Comparison of ENCODE assay signal across 8 cellular contexts in the genomic region with DNA sequence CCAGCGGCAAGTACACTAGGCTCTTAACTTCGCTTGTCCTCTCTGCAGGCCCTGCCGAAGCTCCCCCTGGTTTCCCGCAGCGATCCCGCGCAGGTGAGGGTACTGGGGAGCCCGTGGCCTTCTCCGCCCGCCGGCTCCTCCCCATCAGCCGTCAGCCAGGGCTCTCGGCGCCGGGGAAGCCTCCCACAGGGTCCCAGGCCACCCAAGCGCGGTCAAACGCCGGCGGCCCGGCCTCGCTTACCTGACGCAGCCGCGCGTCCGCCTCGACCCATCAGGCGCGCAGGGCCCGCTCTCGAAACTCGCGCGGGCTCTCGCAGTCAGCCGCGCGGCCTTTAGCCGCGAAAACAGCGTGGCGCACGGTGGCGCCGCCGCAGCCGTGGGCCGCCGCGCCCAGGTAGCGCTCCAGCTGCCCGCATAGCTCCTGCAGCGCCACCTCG. TPM values are rescaled to one million over a fixed set of nuclear protein-coding genes. Genes with fewer than 3 reads are reported as not detected.
DNase-seq lines count a peak whose midpoint lies in the region; ATAC-seq and TF ChIP-seq lines count a peak whose summit lies in the region.
"Not testable (repeated sequence)": the region's sequence is repeated elsewhere in the genome, so short reads cannot be mapped to it uniquely, and the experiment has no call there.

No MANE protein-coding gene starts in this region.

- TF ChIP-seq EP300 in suprapubic skin (IDR thresholded peaks at IDR 0.05) = not testable (repeated sequence)

- not testable (repeated sequence) for H3K27ac ChIP-seq in GM23338 (ENCODE audit: low read depth); suprapubic skin

- WGBS in suprapubic skin = no CpG with 5 or more reads among the region's 55 CpGs

- H3K36me3 ChIP-seq in GM23338 (ENCODE audit: insufficient read depth); suprapubic skin: not testable (repeated sequence)

- not testable (repeated sequence) for TF ChIP-seq CTCF in GM23338 (conservative IDR thresholded peaks at IDR 0.05; ENCODE audit: low read depth in 2 of 2); suprapubic skin (IDR thresholded peaks at IDR 0.05)

- H3F3A ChIP-seq in GM23338 (replicated peaks; ENCODE audit: low read depth) = not testable (repeated sequence)

- not testable (repeated sequence) for H3K79me2 ChIP-seq in GM23338 (replicated peaks; ENCODE audit: insufficient read depth)

- not testable (repeated sequence) for TF ChIP-seq POLR2A in suprapubic skin (IDR thresholded peaks at IDR 0.05)

- H3K4me3 ChIP-seq in GM23338 = not testable (repeated sequence)
- peak overlapping the region; percentile 50 for H3K4me3 ChIP-seq in suprapubic skin

- not testable (repeated sequence) for DNase-seq in GM23338 (ENCODE audit: low spot score); activated CD8-positive, alpha-beta memory T cell treated with anti-CD3 and anti-CD28 coated beads, Interleukin-2, amount 10 ng/mL, durations not matched to agents 7 days and 5 days; left colon; suprapubic skin (ENCODE audit: low spot score in 2 of 2)

- H3K9me2 ChIP-seq in GM23338 (ENCODE audit: insufficient read depth) = not testable (repeated sequence)

- H3K36me3 Mint-ChIP-seq in GM23338 (ENCODE audit: low read depth); activated CD8-positive, alpha-beta memory T cell treated with anti-CD3 and anti-CD28 coated beads, Interleukin-2, amount 10 ng/mL, durations not matched to agents 7 days and 5 days: not testable (repeated sequence)

- not testable (repeated sequence) for H3K4me1 ChIP-seq in GM23338 (ENCODE audit: insufficient read depth); suprapubic skin

- H2AFZ ChIP-seq in GM23338 = not testable (repeated sequence)

- ATAC-seq in GM18861 (IDR thresholded peaks at IDR 0.05; ENCODE audit: unreplicated experiment) (peak; percentile 24), GM19463 (IDR thresholded peaks at IDR 0.05; ENCODE audit: unreplicated experiment) (peak; percentile 31), GM23338 (peak; percentile 73), HG02973 (IDR thresholded peaks at IDR 0.05; ENCODE audit: unreplicated experiment) (peak; percentile 24), HG03432 (IDR thresholded peaks at IDR 0.05; ENCODE audit: unreplicated experiment) (peak; percentile 38), left colon (peak; percentile 15)
- peak; percentile 46 for ATAC-seq in activated CD8-positive, alpha-beta memory T cell treated with anti-CD3 and anti-CD28 coated beads, Interleukin-2, amount 10 ng/mL, durations not matched to agents 7 days and 5 days

- not testable (repeated sequence) for H3K27me3 Mint-ChIP-seq in GM23338 (ENCODE audit: insufficient read depth, low read depth, poor library complexity); activated CD8-positive, alpha-beta memory T cell treated with anti-CD3 and anti-CD28 coated beads, Interleukin-2, amount 10 ng/mL, durations not matched to agents 7 days and 5 days

- CTCF ChIA-PET in activated CD8-positive, alpha-beta memory T cell treated with anti-CD3 and anti-CD28 coated beads, Interleukin-2, amount 10 ng/mL, durations not matched to agents 7 days and 5 days (lab: Charles Lee) = not testable (repeated sequence)

- intact Hi-C loops in left colon (cut with DNase I, micrococcal nuclease) = not testable (repeated sequence)

- H3K9me3 Mint-ChIP-seq in GM23338; activated CD8-positive, alpha-beta memory T cell treated with anti-CD3 and anti-CD28 coated beads, Interleukin-2, amount 10 ng/mL, durations not matched to agents 7 days and 5 days (ENCODE audit: low read depth): not testable (repeated sequence)

- H4K20me1 ChIP-seq in GM23338 (replicated peaks; ENCODE audit: insufficient read depth) = not testable (repeated sequence)

- H3K4me1 Mint-ChIP-seq in GM23338; activated CD8-positive, alpha-beta memory T cell treated with anti-CD3 and anti-CD28 coated beads, Interleukin-2, amount 10 ng/mL, durations not matched to agents 7 days and 5 days: not testable (repeated sequence)

- not testable (repeated sequence) for H3K4me2 ChIP-seq in GM23338

- not testable (repeated sequence) for H3K9me3 ChIP-seq in suprapubic skin

- not testable (repeated sequence) for H3K27me3 ChIP-seq in GM23338 (ENCODE audit: insufficient read depth); suprapubic skin

- H3K4me3 Mint-ChIP-seq in GM23338; activated CD8-positive, alpha-beta memory T cell treated with anti-CD3 and anti-CD28 coated beads, Interleukin-2, amount 10 ng/mL, durations not matched to agents 7 days and 5 days: not testable (repeated sequence)

- not testable (repeated sequence) for H3K27ac Mint-ChIP-seq in GM23338; activated CD8-positive, alpha-beta memory T cell treated with anti-CD3 and anti-CD28 coated beads, Interleukin-2, amount 10 ng/mL, durations not matched to agents 7 days and 5 days

RNA-seq across cellular contexts. Expression of a gene that starts 57.2 kb away (rescaled TPM):
- 0.50 and 14.8 TPM in 2 replicates for total RNA-seq in GM23338 (2014; rRNA removed; shearing (Covaris generic))
- 0.17 and 0.40 TPM in 2 replicates for polyA plus RNA-seq in GM23338 (2016; fragmentation: Nextera tagmentation; extraction: Ambion mirVana)
- 10 to 100 TPM; 15.6 to 22.9 TPM for total RNA-seq in activated CD8-positive, alpha-beta memory T cell treated with anti-CD3 and anti-CD28 coated beads, Interleukin-2, amount 10 ng/mL, durations not matched to agents 7 days and 5 days
- total RNA-seq in left colon = 1 to 10 TPM; 2.9 to 3.9 TPM
- 10 to 100 TPM in 1 of 4 donors, 1 to 10 TPM in 3; 3.0 to 23.3 (median 5.2) TPM for total RNA-seq in suprapubic skin

Comparison
In these comparisons a context has a peak if more than half of its experiments do, and no peak if none do; other contexts are left out.
1. ATAC-seq: peak in every context shown above with its lines; median percentile 73 in GM23338; 46 in activated CD8-positive, alpha-beta memory T cell treated with anti-CD3 and anti-CD28 coated beads, Interleukin-2, amount 10 ng/mL, durations not matched to agents 7 days and 5 days; 38 in HG03432; 31 in GM19463; 24 in GM18861; 24 in HG02973; 15 in left colon.